Comparison of ENCODE assay signal across 22 cellular contexts in genomic region chr20:53950578-53950977, GRCh38.
DNase-seq lines count a peak whose midpoint lies in the region; ATAC-seq and TF ChIP-seq lines count a peak whose summit lies in the region.
"Had no signal": no experiment of that assay in that cellular context is flagged by ENCODE, and none has a peak within 500 bp of the region (broad histone marks: within the 10 kb centered on the region; RNA-seq: fewer than 3 reads in every experiment).

No MANE protein-coding gene starts in this region.

- peaks cover 10% of the 10 kb centered on the region for H3K36me3 Mint-ChIP-seq in T-helper 1 cell treated with Interleukin-12 subunit alpha and Interleukin-12 subunit beta and Interleukin-4 antibody, amounts not matched to agents 30 μg/mL and 1 μg/mL, for 36 hours (ENCODE audit: low read depth)
- H3K36me3 Mint-ChIP-seq in CD4-positive, alpha-beta memory T cell, result peaks cover 0 to 8% of the 10 kb centered on the region in 2 donors
- peaks cover 11% of the 10 kb centered on the region for H3K36me3 Mint-ChIP-seq in central memory CD8-positive, alpha-beta T cell (ENCODE audit: insufficient read depth)
- peaks cover 12% of the 10 kb centered on the region for H3K36me3 Mint-ChIP-seq in natural killer cell treated with Interleukin-12 subunit alpha and Interleukin-12 subunit beta and Interleukin-15 and Interleukin-18, amount 100 ng/mL, for 72 hours

- CTCF ChIA-PET in CD4-positive, alpha-beta memory T cell (lab: Charles Lee; ENCODE audit: partially characterized antibody), result interaction anchor here (1.0 to 3.3 kb wide), 3 partner anchors 11 to 34 kb away, joined by 3 to 23 read pairs (median 4); no protein-coding TSS in a partner anchor
- CTCF ChIA-PET in RWPE1 (lab: Yijun Ruan, JAX), result interaction anchor here (0.6 to 1.4 kb wide), 3 partner anchors 11 to 674 kb away, joined by 3 to 7 read pairs (median 3); no protein-coding TSS in a partner anchor

- H3K9me3 ChIP-seq in CD4-positive, alpha-beta memory T cell (ENCODE audit: control insufficient read depth in 1 of 2, low read length in 2 of 2), result no peaks in the 10 kb centered on the region
- peaks cover 8% of the 10 kb centered on the region for H3K9me3 ChIP-seq in SJCRH30 (replicated peaks)
- H3K9me3 ChIP-seq: gastrocnemius medialis, suprapubic skin had no signal

- H3K27me3 Mint-ChIP-seq in T-helper 1 cell treated with Interleukin-12 subunit alpha and Interleukin-12 subunit beta and Interleukin-4 antibody, amounts not matched to agents 30 μg/mL and 1 μg/mL, for 36 hours (ENCODE audit: low read depth), result peaks cover 4% of the 10 kb centered on the region
- no peaks in the 10 kb centered on the region for H3K27me3 Mint-ChIP-seq in CD4-positive, alpha-beta memory T cell
- no peaks in the 10 kb centered on the region for H3K27me3 Mint-ChIP-seq in central memory CD8-positive, alpha-beta T cell
- H3K27me3 Mint-ChIP-seq in natural killer cell treated with Interleukin-12 subunit alpha and Interleukin-12 subunit beta and Interleukin-15 and Interleukin-18, amount 100 ng/mL, for 72 hours, result peaks cover 0 to 6% of the 10 kb centered on the region in 2 donors
- H3K27me3 Mint-ChIP-seq: activated CD4-positive, alpha-beta T cell treated with anti-CD3 and anti-CD28 coated beads for 36 hours had no signal

- H3K9me3 Mint-ChIP-seq in T-helper 1 cell treated with Interleukin-12 subunit alpha and Interleukin-12 subunit beta and Interleukin-4 antibody, amounts not matched to agents 30 μg/mL and 1 μg/mL, for 36 hours, result peaks cover 16% of the 10 kb centered on the region
- peaks cover 0 to 14% (median 5%) of the 10 kb centered on the region in 8 donors for H3K9me3 Mint-ChIP-seq in CD4-positive, alpha-beta memory T cell
- H3K9me3 Mint-ChIP-seq in central memory CD8-positive, alpha-beta T cell, result no peaks in the 10 kb centered on the region
- H3K9me3 Mint-ChIP-seq in natural killer cell treated with Interleukin-12 subunit alpha and Interleukin-12 subunit beta and Interleukin-15 and Interleukin-18, amount 100 ng/mL, for 72 hours, result peaks cover 2% of the 10 kb centered on the region

- H3K27ac Mint-ChIP-seq in T-helper 1 cell treated with Interleukin-12 subunit alpha and Interleukin-12 subunit beta and Interleukin-4 antibody, amounts not matched to agents 30 μg/mL and 1 μg/mL, for 36 hours, result peak overlapping the region; percentile 99
- peak overlapping the region; percentile 49 to 100 (median 99) for H3K27ac Mint-ChIP-seq in CD4-positive, alpha-beta memory T cell
- peak overlapping the region; percentile 99 for H3K27ac Mint-ChIP-seq in central memory CD8-positive, alpha-beta T cell (ENCODE audit: low read depth)
- peak overlapping the region in 1 of 2 donors; percentile 88 for H3K27ac Mint-ChIP-seq in natural killer cell treated with Interleukin-12 subunit alpha and Interleukin-12 subunit beta and Interleukin-15 and Interleukin-18, amount 100 ng/mL, for 72 hours
- H3K27ac Mint-ChIP-seq: activated CD4-positive, alpha-beta T cell treated with anti-CD3 and anti-CD28 coated beads for 36 hours; GM23338 had no signal

- H3K27ac ChIP-seq in CD4-positive, alpha-beta memory T cell (ENCODE audit: low read depth, low read length), result no peak overlapping the region
- H3K27ac ChIP-seq in SJCRH30 (no peak overlapping the region), RWPE1 (no peak overlapping the region)
- H3K27ac ChIP-seq: 22Rv1, gastrocnemius medialis, KMS-11, parathyroid adenoma, suprapubic skin had no signal

- DNase-seq in T-helper 1 cell (no peak), NCI-H226 (no peak), SJCRH30 (no peak), RWPE1 (ENCODE audit: low spot score) (no peak)
- DNase-seq in CD4-positive, alpha-beta memory T cell, result no peak
- DNase-seq in central memory CD8-positive, alpha-beta T cell (ENCODE audit: low spot score in 2 of 2), result no peak
- DNase-seq in natural killer cell treated with Interleukin-12 subunit alpha and Interleukin-12 subunit beta and Interleukin-15 and Interleukin-18, amount 100 ng/mL, for 72 hours (ENCODE audit: low spot score), result no peak
- DNase-seq: activated naive CD4-positive, alpha-beta T cell treated with anti-CD3 and anti-CD28 coated beads, Interleukin-2, amount 50 U/mL, for 16 hours; aorta; DMS153; gastrocnemius medialis; left colon; NCI-H1436 treated with DMSO at 0.1 percent for 48 hours; NCI-H446 treated with DMSO at 0.1 percent for 48 hours; stimulated activated CD4-positive, alpha-beta T cell treated with anti-CD3 and anti-CD28 coated beads, Interleukin-2, amount 100 ng/mL, for 48 hours had no signal

- no peaks in the 10 kb centered on the region for H3K36me3 ChIP-seq in CD4-positive, alpha-beta memory T cell (ENCODE audit: insufficient read depth, low read length)
- H3K36me3 ChIP-seq in SJCRH30, result no peaks in the 10 kb centered on the region
- H3K36me3 ChIP-seq: gastrocnemius medialis, suprapubic skin had no signal

- intact Hi-C loops in CD4-positive, alpha-beta memory T cell (cut with micrococcal nuclease), result no loop called here

- no peak for ATAC-seq in central memory CD8-positive, alpha-beta T cell (replicated peaks; ENCODE audit: extremely low read depth, poor library complexity, severe bottlenecking)
- ATAC-seq in natural killer cell treated with Interleukin-12 subunit alpha and Interleukin-12 subunit beta and Interleukin-15 and Interleukin-18, amount 100 ng/mL, for 72 hours, result no peak
- ATAC-seq: activated CD4-positive, alpha-beta T cell treated with anti-CD3 and anti-CD28 coated beads for 36 hours; gastrocnemius medialis; GM23338; left colon had no signal

- H3K4me3 ChIP-seq in CD4-positive, alpha-beta memory T cell (ENCODE audit: low read length in 2 of 2), result no peak overlapping the region
- H3K4me3 ChIP-seq in SJCRH30, result no peak overlapping the region
- H3K4me3 ChIP-seq: gastrocnemius medialis, GM23338, suprapubic skin had no signal

- POLR2A ChIA-PET in CD4-positive, alpha-beta memory T cell (lab: Charles Lee; ENCODE audit: partially characterized antibody), result interaction anchor here (1.4 to 3.9 kb wide), 4 partner anchors 11 to 341 kb away, joined by 3 to 21 read pairs (median 4); no protein-coding TSS in a partner anchor
- POLR2A ChIA-PET in RWPE1 (lab: Yijun Ruan, JAX; ENCODE audit: low non-redundant PET), result no interaction called here

- H3K4me1 ChIP-seq in CD4-positive, alpha-beta memory T cell (ENCODE audit: insufficient read depth, low read length), result peaks cover 36% of the 10 kb centered on the region
- peaks cover 9% of the 10 kb centered on the region for H3K4me1 ChIP-seq in SJCRH30
- H3K4me1 ChIP-seq: gastrocnemius medialis, parathyroid adenoma had no signal

- H3K4me1 Mint-ChIP-seq in T-helper 1 cell treated with Interleukin-12 subunit alpha and Interleukin-12 subunit beta and Interleukin-4 antibody, amounts not matched to agents 30 μg/mL and 1 μg/mL, for 36 hours (ENCODE audit: low read depth), result peaks cover 34% of the 10 kb centered on the region
- peaks cover 24 to 38% (median 28%) of the 10 kb centered on the region in 4 donors for H3K4me1 Mint-ChIP-seq in CD4-positive, alpha-beta memory T cell
- H3K4me1 Mint-ChIP-seq in central memory CD8-positive, alpha-beta T cell, result peaks cover 25% of the 10 kb centered on the region
- peaks cover 29 to 30% of the 10 kb centered on the region in 2 donors for H3K4me1 Mint-ChIP-seq in natural killer cell treated with Interleukin-12 subunit alpha and Interleukin-12 subunit beta and Interleukin-15 and Interleukin-18, amount 100 ng/mL, for 72 hours (ENCODE audit: low read depth in 2 of 2)
- H3K4me1 Mint-ChIP-seq: GM23338 had no signal

- H3K27me3 ChIP-seq in CD4-positive, alpha-beta memory T cell (ENCODE audit: insufficient read depth, low read length), result no peaks in the 10 kb centered on the region
- H3K27me3 ChIP-seq in SJCRH30, result no peaks in the 10 kb centered on the region
- H3K27me3 ChIP-seq: gastrocnemius medialis, suprapubic skin had no signal

- no peak for TF ChIP-seq CTCF in RWPE1 (conservative IDR thresholded peaks at IDR 0.05; ENCODE audit: low read depth)

- peak overlapping the region; percentile 35 for H3K4me3 Mint-ChIP-seq in T-helper 1 cell treated with Interleukin-12 subunit alpha and Interleukin-12 subunit beta and Interleukin-4 antibody, amounts not matched to agents 30 μg/mL and 1 μg/mL, for 36 hours
- peak overlapping the region in 2 of 8 donors; percentile 12 to 75 for H3K4me3 Mint-ChIP-seq in CD4-positive, alpha-beta memory T cell
- H3K4me3 Mint-ChIP-seq in central memory CD8-positive, alpha-beta T cell, result no peak overlapping the region
- H3K4me3 Mint-ChIP-seq in natural killer cell treated with Interleukin-12 subunit alpha and Interleukin-12 subunit beta and Interleukin-15 and Interleukin-18, amount 100 ng/mL, for 72 hours, result peak overlapping the region; percentile 77
- H3K4me3 Mint-ChIP-seq: activated CD4-positive, alpha-beta T cell treated with anti-CD3 and anti-CD28 coated beads for 36 hours; GM23338 had no signal
